In genomic region chr2:239689410-239689809, GRCh38 we compare ENCODE assay signal across 19 cellular contexts.
"Had no signal": no experiment of that assay in that cellular context is flagged by ENCODE, and none has a peak within 500 bp of the region (broad histone marks: within the 10 kb centered on the region; RNA-seq: fewer than 3 reads in every experiment).

No MANE protein-coding gene starts in this region.

- H3K36me3 ChIP-seq: esophagus muscularis mucosa, gastroesophageal sphincter, neutrophil, ovary, transverse colon had no signal

- H3K9me3 Mint-ChIP-seq: stimulated activated memory B cell treated with anti-CD40 and anti-IgM and Interleukin-4, amounts not matched to agents 10 μg/mL and 1 μg/mL and 100 μg/mL, for 72 hours; stimulated activated naive CD8-positive, alpha-beta T cell treated with anti-CD3 and anti-CD28 coated beads, Interleukin-15, Interleukin-2, amounts not matched to agents 100 ng/mL and 50 ng/mL, for 24 hours had no signal

- DNase-seq: caudate nucleus; cortex of kidney; effector memory CD4-positive, alpha-beta T cell; glutamatergic neuron; left ventricle myocardium superior; mesendoderm; naive thymus-derived CD4-positive, alpha-beta T cell; ovary; right cardiac atrium; stimulated activated CD4-positive, alpha-beta T cell treated with anti-CD3 and anti-CD28 coated beads, Interleukin-4, amount 100 ng/mL, for 1 hour; transverse colon had no signal

- H3K4me1 ChIP-seq: transverse colon had no signal

- H3K27ac ChIP-seq: dorsolateral prefrontal cortex, epithelial cell of prostate, esophagus muscularis mucosa, gastroesophageal sphincter, neutrophil, ovary, transverse colon had no signal

- H3K4me3 ChIP-seq: dorsolateral prefrontal cortex, esophagus muscularis mucosa, gastroesophageal sphincter, ovary, smooth muscle cell, transverse colon had no signal

- ATAC-seq: gastroesophageal sphincter; left ventricle myocardium superior; naive thymus-derived CD4-positive, alpha-beta T cell; right cardiac atrium; stimulated activated memory B cell treated with anti-CD40 and anti-IgM and Interleukin-4, amounts not matched to agents 10 μg/mL and 1 μg/mL and 100 μg/mL, for 72 hours had no signal

- H3K27ac Mint-ChIP-seq: naive thymus-derived CD4-positive, alpha-beta T cell; stimulated activated memory B cell treated with anti-CD40 and anti-IgM and Interleukin-4, amounts not matched to agents 10 μg/mL and 1 μg/mL and 100 μg/mL, for 72 hours; stimulated activated naive CD8-positive, alpha-beta T cell treated with anti-CD3 and anti-CD28 coated beads, Interleukin-15, Interleukin-2, amounts not matched to agents 100 ng/mL and 50 ng/mL, for 24 hours had no signal

- H3K27me3 ChIP-seq: ovary, transverse colon had no signal

- H3K36me3 Mint-ChIP-seq: naive thymus-derived CD4-positive, alpha-beta T cell; stimulated activated memory B cell treated with anti-CD40 and anti-IgM and Interleukin-4, amounts not matched to agents 10 μg/mL and 1 μg/mL and 100 μg/mL, for 72 hours had no signal

- H3K9me3 ChIP-seq: esophagus muscularis mucosa, gastroesophageal sphincter, neutrophil, ovary, transverse colon had no signal
